Comparison of ENCODE assay signal across 15 cellular contexts in the genomic region with DNA sequence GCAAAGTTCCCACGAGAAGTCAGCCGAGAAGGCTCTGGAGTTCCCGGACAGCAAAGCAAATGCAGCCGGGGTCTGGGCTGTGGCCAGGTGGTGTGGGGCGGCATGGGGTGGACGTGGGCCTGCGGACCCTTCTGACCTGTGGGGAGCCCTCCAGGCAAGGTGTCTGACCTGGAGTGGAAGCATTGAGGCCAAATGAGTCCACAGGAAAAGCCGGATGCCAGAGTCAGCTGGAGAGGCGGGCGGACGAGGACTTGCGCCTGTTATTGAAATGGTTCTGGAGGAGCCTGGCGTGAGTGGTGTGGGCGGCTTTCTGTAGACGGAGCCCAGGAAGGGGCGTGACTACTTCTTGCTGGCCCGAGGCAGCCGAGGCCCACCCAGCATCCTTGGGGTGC. TPM values are rescaled to one million over a fixed set of nuclear protein-coding genes. Genes with fewer than 3 reads are reported as not detected.
DNase-seq lines count a peak whose midpoint lies in the region; ATAC-seq, FAIRE-seq and TF ChIP-seq lines count a peak whose summit lies in the region.
"Had no signal": no experiment of that assay in that cellular context is flagged by ENCODE, and none has a peak within 500 bp of the region (broad histone marks: within the 10 kb centered on the region; RNA-seq: fewer than 3 reads in every experiment).

No MANE protein-coding gene starts in this region.

- H3K4me1 Mint-ChIP-seq in GM23338, result peaks cover 35% of the 10 kb centered on the region
- peaks cover 39% of the 10 kb centered on the region for H3K4me1 Mint-ChIP-seq in activated T-cell treated with anti-CD3 and anti-CD28 coated beads, Interleukin-2, amount 50 U/mL, for 72 hours (ENCODE audit: low read depth)
- H3K4me1 Mint-ChIP-seq in glutamatergic neuron (ENCODE audit: low read depth, unreplicated experiment), result peaks cover 38% of the 10 kb centered on the region

- H3K27me3 ChIP-seq in GM23338 (ENCODE audit: insufficient read depth) (no peaks in the 10 kb centered on the region), K562 (ENCODE audit: control insufficient read depth in 2 of 2, insufficient read depth in 2 of 2, low read length in 2 of 2) (no peaks in the 10 kb centered on the region), lower lobe of right lung (ENCODE audit: low read depth) (no peaks in the 10 kb centered on the region), subcutaneous abdominal adipose tissue (ENCODE audit: control insufficient read depth in 5 of 5, insufficient read depth in 4 of 5, low read length in 5 of 5) (peaks cover 0 to 3% (median 0%) of the 10 kb centered on the region in 5 donors)
- H3K27me3 ChIP-seq: tibial artery had no signal

- H3K9me2 ChIP-seq in GM23338 (ENCODE audit: insufficient read depth), result no peaks in the 10 kb centered on the region

- H3K4me1 ChIP-seq in GM23338 (ENCODE audit: insufficient read depth) (no peaks in the 10 kb centered on the region), K562 (replicated peaks in 1 of 2; ENCODE audit: control insufficient read depth in 2 of 2, insufficient read depth in 2 of 2, low read length in 2 of 2) (peaks cover 20 to 45% of the 10 kb centered on the region in 2 experiments), lower lobe of right lung (peaks cover 62% of the 10 kb centered on the region), subcutaneous abdominal adipose tissue (ENCODE audit: control insufficient read depth in 5 of 5, insufficient read depth in 5 of 5, low read length in 5 of 5) (peaks cover 10 to 66% (median 48%) of the 10 kb centered on the region in 5 donors)

- no peak for TF ChIP-seq EP300 in K562 (IDR thresholded peaks at IDR 0.05; ENCODE audit: low read length)

- no peak for FAIRE-seq in K562 (lab: Jason Lieb, UNC)
- FAIRE-seq: G401.6 had no signal

- H3K27me3 Mint-ChIP-seq in GM23338 (ENCODE audit: insufficient read depth, low read depth, poor library complexity) (peaks cover under 1% of the 10 kb centered on the region), glutamatergic neuron (ENCODE audit: unreplicated experiment) (peaks cover 14% of the 10 kb centered on the region)
- H3K27me3 Mint-ChIP-seq in activated T-cell treated with anti-CD3 and anti-CD28 coated beads, Interleukin-2, amount 50 U/mL, for 72 hours (ENCODE audit: low read depth), result no peaks in the 10 kb centered on the region
- H3K27me3 Mint-ChIP-seq: activated CD4-positive, alpha-beta memory T cell treated with anti-CD3 and anti-CD28 coated beads for 36 hours had no signal

- POLR2A ChIA-PET in K562 (lab: Yijun Ruan, JAX), result no interaction called here

- H3K9ac ChIP-seq in K562 (ENCODE audit: insufficient read depth in 1 of 2, low read depth in 2 of 2, low read length in 2 of 2) (no peak overlapping the region), subcutaneous abdominal adipose tissue (ENCODE audit: low read length in 5 of 5) (no peak overlapping the region)

- no TSS peak for BruUV-seq in K562 (replicated peaks; lab: Mats Ljungman, UMichigan)

- H3F3A ChIP-seq in GM23338 (replicated peaks; ENCODE audit: low read depth), result 0 out of 2 replicates have a peak, but pooled peaks cover 4% of the 10 kb centered on the region

- H3K4me3 ChIP-seq in GM23338, result no peak overlapping the region
- no peak overlapping the region for H3K4me3 ChIP-seq in K562
- H3K4me3 ChIP-seq in lower lobe of right lung, result no peak overlapping the region
- peak overlapping the region in 1 of 5 donors; percentile 17 for H3K4me3 ChIP-seq in subcutaneous abdominal adipose tissue (ENCODE audit: low read depth in 1 of 5, low read length in 5 of 5)
- H3K4me3 ChIP-seq: tibial artery had no signal

- H4K20me1 ChIP-seq in GM23338 (replicated peaks; ENCODE audit: insufficient read depth) (peaks cover 6% of the 10 kb centered on the region), K562 (replicated peaks; ENCODE audit: control insufficient read depth, insufficient read depth, low read length) (no peaks in the 10 kb centered on the region)

- DNase-seq in GM23338 (ENCODE audit: low spot score), result no peak
- no peak for DNase-seq in K562 (ENCODE audit: extremely low read depth in 1 of 4, low spot score in 3 of 4)
- peak; percentile 79 for DNase-seq in lower lobe of right lung
- no peak for DNase-seq in activated CD4-positive, alpha-beta T cell treated with anti-CD3 and anti-CD28 coated beads for 48 hours
- DNase-seq in activated T-cell treated with anti-CD3 and anti-CD28 coated beads, Interleukin-2, amount 50 U/mL, for 72 hours, result no peak
- no peak for DNase-seq in NCI-H1417 treated with DMSO at 0.1 percent for 48 hours (lab: John Stamatoyannopoulos, UW)
- no peak for DNase-seq in glutamatergic neuron
- DNase-seq: activated CD4-positive, alpha-beta memory T cell treated with anti-CD3 and anti-CD28 coated beads for 36 hours; aorta; NCI-H1092 treated with DMSO at 0.1 percent for 48 hours; tibial artery had no signal

- TF ChIP-seq CTCF in GM23338 (conservative IDR thresholded peaks at IDR 0.05; ENCODE audit: low read depth in 2 of 2) (no peak), K562 (IDR thresholded peaks at IDR 0.05 in 2 of 3, conservative IDR thresholded peaks at IDR 0.05 in 1 of 3; ENCODE audit: insufficient read depth in 2 of 3, low read depth in 1 of 3, low read length in 3 of 3) (no peak), lower lobe of right lung (IDR thresholded peaks at IDR 0.05) (no peak), glutamatergic neuron (IDR thresholded peaks at IDR 0.05; ENCODE audit: partially characterized antibody, unreplicated experiment) (no peak)

- H3K27ac Mint-ChIP-seq in GM23338 (peak overlapping the region; percentile 92), glutamatergic neuron (ENCODE audit: unreplicated experiment) (no peak overlapping the region)
- no peak overlapping the region for H3K27ac Mint-ChIP-seq in activated T-cell treated with anti-CD3 and anti-CD28 coated beads, Interleukin-2, amount 50 U/mL, for 72 hours
- H3K27ac Mint-ChIP-seq: activated CD4-positive, alpha-beta memory T cell treated with anti-CD3 and anti-CD28 coated beads for 36 hours had no signal

- no peaks in the 10 kb centered on the region for H3K9me3 Mint-ChIP-seq in GM23338
- H3K9me3 Mint-ChIP-seq in activated T-cell treated with anti-CD3 and anti-CD28 coated beads, Interleukin-2, amount 50 U/mL, for 72 hours, result no peaks in the 10 kb centered on the region
- peaks cover 9% of the 10 kb centered on the region for H3K9me3 Mint-ChIP-seq in glutamatergic neuron (ENCODE audit: unreplicated experiment)
- H3K9me3 Mint-ChIP-seq: activated CD4-positive, alpha-beta memory T cell treated with anti-CD3 and anti-CD28 coated beads for 36 hours had no signal

- WGBS in K562 (ENCODE audit: insufficient coverage, low coverage, missing lambda C conversion rate), result 96% methylated on average over 15 of the region's 18 CpGs

- H2AFZ ChIP-seq in GM23338, result no peak overlapping the region
- no peak overlapping the region for H2AFZ ChIP-seq in K562 (ENCODE audit: low read depth, low read length)

- CTCF ChIA-PET in K562 (lab: Yijun Ruan, JAX; ENCODE audit: low intra/inter-chr PET ratio), result no interaction called here

- no peaks in the 10 kb centered on the region for H3K9me3 ChIP-seq in K562 (replicated peaks; ENCODE audit: control insufficient read depth, insufficient read depth, low read depth, low read length)
- no peaks in the 10 kb centered on the region for H3K9me3 ChIP-seq in lower lobe of right lung
- no peaks in the 10 kb centered on the region for H3K9me3 ChIP-seq in subcutaneous abdominal adipose tissue (ENCODE audit: control insufficient read depth in 5 of 5, low read length in 5 of 5)
- H3K9me3 ChIP-seq: tibial artery had no signal

- H3K36me3 Mint-ChIP-seq in GM23338 (ENCODE audit: low read depth) (peaks cover 37% of the 10 kb centered on the region), glutamatergic neuron (ENCODE audit: unreplicated experiment) (peaks cover 8% of the 10 kb centered on the region)
- peaks cover 2 to 3% of the 10 kb centered on the region in 2 donors for H3K36me3 Mint-ChIP-seq in activated T-cell treated with anti-CD3 and anti-CD28 coated beads, Interleukin-2, amount 50 U/mL, for 72 hours (ENCODE audit: insufficient read depth in 2 of 2)

- no peak overlapping the region for H3K27ac ChIP-seq in GM23338 (ENCODE audit: low read depth)
- H3K27ac ChIP-seq in K562 (ENCODE audit: extremely low read depth, low read depth, low read length), result no peak overlapping the region
- peak overlapping the region; percentile 83 for H3K27ac ChIP-seq in lower lobe of right lung
- peak overlapping the region; percentile 16 for H3K27ac ChIP-seq in subcutaneous abdominal adipose tissue (ENCODE audit: low read depth, low read length)
- H3K27ac ChIP-seq: tibial artery had no signal

- TF ChIP-seq POLR2A in K562 (conservative IDR thresholded peaks at IDR 0.05), result no peak

- H3K36me3 ChIP-seq in GM23338 (ENCODE audit: insufficient read depth), result 0 out of 2 replicates have a peak, but pooled peaks cover 3% of the 10 kb centered on the region
- peaks cover 49% of the 10 kb centered on the region for H3K36me3 ChIP-seq in K562 (ENCODE audit: control insufficient read depth, insufficient read depth, low read length)
- peaks cover 25% of the 10 kb centered on the region for H3K36me3 ChIP-seq in lower lobe of right lung
- peaks cover 0 to 19% (median 0%) of the 10 kb centered on the region in 5 donors for H3K36me3 ChIP-seq in subcutaneous abdominal adipose tissue (ENCODE audit: control insufficient read depth in 5 of 5, insufficient read depth in 5 of 5, low read length in 5 of 5)

- TF ChIP-seq RAD21 in K562 (CRISPR knock-in tag; conservative IDR thresholded peaks at IDR 0.05 in 1 of 2, IDR thresholded peaks at IDR 0.05 in 1 of 2), result no peak

- H3K4me3 Mint-ChIP-seq in GM23338 (no peak overlapping the region), glutamatergic neuron (ENCODE audit: unreplicated experiment) (no peak overlapping the region)
- H3K4me3 Mint-ChIP-seq in activated T-cell treated with anti-CD3 and anti-CD28 coated beads, Interleukin-2, amount 50 U/mL, for 72 hours, result no peak overlapping the region
- H3K4me3 Mint-ChIP-seq: activated CD4-positive, alpha-beta memory T cell treated with anti-CD3 and anti-CD28 coated beads for 36 hours; IgD-negative memory B cell had no signal

- H3K4me2 ChIP-seq in GM23338 (no peak overlapping the region), K562 (ENCODE audit: insufficient read depth, low read length) (no peak overlapping the region)

- in situ Hi-C loops in K562 (cut with MboI), result no loop called here

- no peak for ATAC-seq in GM23338
- no peak for ATAC-seq in K562
- ATAC-seq in lower lobe of right lung, result peak; percentile 29 to 39
- no peak for ATAC-seq in activated T-cell treated with anti-CD3 and anti-CD28 coated beads, Interleukin-2, amount 50 U/mL, for 72 hours (replicated peaks in 1 of 2)

- H3K79me2 ChIP-seq in GM23338 (replicated peaks; ENCODE audit: insufficient read depth) (peaks cover 24% of the 10 kb centered on the region), K562 (ENCODE audit: control insufficient read depth, insufficient read depth, low read length) (peaks cover 28% of the 10 kb centered on the region)

- intact Hi-C loops in K562 (cut with micrococcal nuclease), result no loop called here
- intact Hi-C loops in lower lobe of right lung (cut with DNase I), result no loop called here

- no peaks in the 10 kb centered on the region for H3K9me1 ChIP-seq in K562 (ENCODE audit: control insufficient read depth, insufficient read depth, low read length)

RNA-seq across cellular contexts. Expression of a gene that starts 50.5 kb away (rescaled TPM):
- total RNA-seq in GM23338 (2014; rRNA removed; shearing (Covaris generic)), result 0.17 TPM in 1 of 2 replicates, not detected in the other
- polyA plus RNA-seq in GM23338 (2016; fragmentation: Nextera tagmentation; extraction: Ambion mirVana), result 0.13 and 0.19 TPM in 2 replicates
- total RNA-seq in K562 (2011; cell fraction: chromatin; rRNA removed; ENCODE audit: low replicate concordance), result not detected in 2 replicates
- total RNA-seq in K562 (2011; cell fraction: nucleolus; rRNA removed), result not detected in 2 replicates
- total RNA-seq in K562 (2011; cell fraction: nucleoplasm; rRNA removed), result not detected in 2 replicates
- not detected in 2 replicates for total RNA-seq in K562 (2014; rRNA removed)
- total RNA-seq in K562 (2014; rRNA removed; fragmentation: Illumina TruSeq; extraction: Trizol), result not detected in 2 replicates
- total RNA-seq in K562 (2015; rRNA removed; fragmentation: Illumina TruSeq; extraction: Trizol), result not detected in 2 replicates
- total RNA-seq in K562 (2021), result not detected in 2 replicates
- not detected in 2 replicates for polyA plus RNA-seq in K562 (2011; rRNA removed)
- polyA plus RNA-seq in K562 (2011; cell fraction: cytosol; rRNA removed), result not detected in 2 replicates
- not detected in 2 replicates for polyA plus RNA-seq in K562 (2011; cell fraction: nucleus; rRNA removed)
- 0.07 TPM in 2 replicates for polyA plus RNA-seq in K562 (2012)
- not detected in 2 replicates for polyA plus RNA-seq in K562 (2014; fragmentation: Illumina TruSeq; extraction: Trizol)
- polyA plus RNA-seq in K562 (2014; fragmentation: Nextera tagmentation; extraction: Ambion mirVana), result not detected
- not detected in 2 replicates for polyA plus RNA-seq in K562 (2014; rRNA removed)
- not detected in 2 replicates for polyA minus RNA-seq in K562 (2011; rRNA and poly(A)+ RNA removed)
- polyA minus RNA-seq in K562 (2011; cell fraction: cytosol; rRNA and poly(A)+ RNA removed), result not detected in 2 replicates
- not detected in 2 replicates for polyA minus RNA-seq in K562 (2011; cell fraction: nucleus; rRNA and poly(A)+ RNA removed)
- 4.7 TPM for total RNA-seq in lower lobe of right lung
- total RNA-seq in activated T-cell treated with anti-CD3 and anti-CD28 coated beads, Interleukin-2, amount 50 U/mL, for 72 hours, result not detected
- total RNA-seq in glutamatergic neuron (ENCODE audit: unreplicated experiment), result 1.4 TPM
- total RNA-seq: activated CD4-positive, alpha-beta memory T cell treated with anti-CD3 and anti-CD28 coated beads for 36 hours; mononuclear cell had no signal
- polyA plus RNA-seq: IgD-negative memory B cell had no signal

Comparison
In these comparisons a context has a peak if more than half of its experiments do, and no peak if none do; other contexts are left out.
1. ATAC-seq: peak in lower lobe of right lung (2 of 2); none in GM23338 (single experiment), K562 (single experiment) and activated T-cell treated with anti-CD3 and anti-CD28 coated beads, Interleukin-2, amount 50 U/mL, for 72 hours (0 of 2).
2. H3K27ac ChIP-seq: peak in lower lobe of right lung (single experiment) and subcutaneous abdominal adipose tissue (single experiment); none in GM23338 (single experiment) and K562 (single experiment).